Comparison of ENCODE assay signal across 19 cellular contexts in the genomic region with DNA sequence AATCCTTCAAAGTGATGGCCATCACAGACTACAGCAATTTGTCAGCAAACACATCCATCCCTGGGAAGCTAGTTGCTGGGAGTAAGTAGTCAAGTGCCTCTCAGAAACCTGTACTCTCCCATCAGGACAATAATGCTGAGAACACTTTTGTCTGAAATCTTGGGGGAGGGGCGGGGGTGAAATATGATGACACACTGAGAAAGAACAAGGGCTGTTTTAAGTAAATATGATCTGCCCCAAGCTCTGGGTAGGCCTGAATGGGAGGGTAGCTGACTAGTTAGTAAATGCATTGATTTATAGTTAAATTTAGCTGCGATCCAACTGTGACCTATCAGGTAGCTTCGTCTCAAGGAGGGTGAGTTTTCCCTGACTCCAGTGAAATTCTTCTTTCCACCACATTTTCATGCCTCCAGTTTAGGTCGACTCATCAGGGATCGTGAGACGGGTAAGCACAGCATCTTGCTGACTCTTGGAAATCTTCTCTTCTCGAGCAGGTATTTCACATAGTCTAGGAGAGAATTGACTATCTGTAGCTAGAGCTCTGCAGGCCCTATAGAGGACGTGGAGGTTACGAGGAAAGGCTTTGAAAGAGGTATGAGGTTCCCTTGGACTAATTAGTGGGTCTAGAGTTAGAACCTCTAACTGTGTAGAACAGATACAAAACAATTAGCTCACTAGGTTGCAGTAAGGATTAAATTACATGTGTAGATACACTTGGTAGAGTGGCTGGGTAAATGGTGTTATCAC.
A peak's percentile ranks its signal among the peaks of the same experiment; 100 is the strongest.
DNase-seq lines count a peak whose midpoint lies in the region; ATAC-seq, FAIRE-seq and TF ChIP-seq lines count a peak whose summit lies in the region.
"Had no signal": no experiment of that assay in that cellular context is flagged by ENCODE, and none has a peak within 500 bp of the region (broad histone marks: within the 10 kb centered on the region; RNA-seq: fewer than 3 reads in every experiment).

No MANE protein-coding gene starts in this region.

- no peak for ATAC-seq in GM21367 (IDR thresholded peaks at IDR 0.05; ENCODE audit: unreplicated experiment)
- ATAC-seq: foreskin keratinocyte had no signal

- peak overlapping the region; percentile 2 for H3K27ac Mint-ChIP-seq in glutamatergic neuron (ENCODE audit: unreplicated experiment)
- H3K27ac Mint-ChIP-seq: type B pancreatic cell had no signal

- no peak overlapping the region for H3K4me3 Mint-ChIP-seq in glutamatergic neuron (ENCODE audit: unreplicated experiment)
- H3K4me3 Mint-ChIP-seq: activated naive CD8-positive, alpha-beta T cell; type B pancreatic cell had no signal

- DNase-seq in GM18507 (ENCODE audit: extremely low spot score, insufficient read length, low read depth) (no peak), NCI-H128 (lab: John Stamatoyannopoulos, UW; ENCODE audit: unreplicated experiment) (peak; percentile 72), NCI-H510A (lab: John Stamatoyannopoulos, UW) (peak; percentile 90), glutamatergic neuron (no peak), SKM-1 (lab: John Stamatoyannopoulos, UW; ENCODE audit: unreplicated experiment) (no peak)
- DNase-seq in activated effector memory CD4-positive, alpha-beta T cell treated with anti-CD3 and anti-CD28 coated beads, Interleukin-2, amount 50 U/mL, for 16 hours = no peak
- DNase-seq: activated CD4-positive, alpha-beta T cell treated with anti-CD3 and anti-CD28 coated beads, Interleukin-2, amount 50 U/mL, for 4 hours; activated T-cell treated with anti-CD3 and anti-CD28 coated beads, Interleukin-2, amount 50 U/mL, for 1 hour; BE2C; brain microvascular endothelial cell; cortex of kidney; DMS 273 treated with DMSO at 0.1 percent for 48 hours; foreskin keratinocyte; PC-9; stimulated activated naive CD4-positive, alpha-beta T cell treated with Interleukin-2 at 50 U/mL for 16 hours had no signal

- H3K4me1 Mint-ChIP-seq in glutamatergic neuron (ENCODE audit: low read depth, unreplicated experiment) = peaks cover 26% of the 10 kb centered on the region

- H3K36me3 Mint-ChIP-seq in glutamatergic neuron (ENCODE audit: unreplicated experiment) = no peaks in the 10 kb centered on the region
- H3K36me3 Mint-ChIP-seq: type B pancreatic cell had no signal

- TF ChIP-seq CTCF in glutamatergic neuron (IDR thresholded peaks at IDR 0.05; ENCODE audit: partially characterized antibody, unreplicated experiment) = no peak

- no peaks in the 10 kb centered on the region for H3K27me3 Mint-ChIP-seq in glutamatergic neuron (ENCODE audit: unreplicated experiment)
- H3K27me3 Mint-ChIP-seq: activated naive CD8-positive, alpha-beta T cell had no signal

- FAIRE-seq in GM18507 (lab: Jason Lieb, UNC) = peak; percentile 51
- FAIRE-seq: endothelial cell of umbilical vein had no signal

- peaks cover 4% of the 10 kb centered on the region for H3K9me3 Mint-ChIP-seq in glutamatergic neuron (ENCODE audit: unreplicated experiment)

Comparison
In these comparisons a context has a peak if more than half of its experiments do, and no peak if none do; other contexts are left out.
1. DNase-seq: peak in NCI-H128 (single experiment) and NCI-H510A (single experiment); none in GM18507 (single experiment), glutamatergic neuron (single experiment), activated effector memory CD4-positive, alpha-beta T cell treated with anti-CD3 and anti-CD28 coated beads, Interleukin-2, amount 50 U/mL, for 16 hours (single experiment) and SKM-1 (single experiment).